In genomic region chr5:181207214-181207959, GRCh38 we compare ENCODE assay signal across 8 cellular contexts. TPM values are rescaled to one million over a fixed set of nuclear protein-coding genes. Genes with fewer than 3 reads are reported as not detected.
DNase-seq lines count a peak whose midpoint lies in the region; ATAC-seq and TF ChIP-seq lines count a peak whose summit lies in the region.

No MANE protein-coding gene starts in this region.

- no peak for TF ChIP-seq CTCF in GM13977 (IDR thresholded peaks at IDR 0.05; ENCODE audit: extremely low read depth, insufficient read depth, missing control alignments)
- no peak for TF ChIP-seq CTCF in HL-60 (IDR thresholded peaks at IDR 0.05; ENCODE audit: insufficient read depth, low read length)

- H3K27ac ChIP-seq in HL-60 (replicated peaks): peak overlapping the region; percentile 43
- H3K27ac ChIP-seq in epithelial cell of prostate: peak overlapping the region; percentile 83
- H3K27ac ChIP-seq in subcutaneous abdominal adipose tissue (ENCODE audit: low read depth, low read length): peak overlapping the region; percentile 67
- no peak overlapping the region for H3K27ac ChIP-seq in caudate nucleus (ENCODE audit: low read depth, low read length)

- peaks cover 3 to 45% (median 35%) of the 10 kb centered on the region in 5 donors for H3K4me1 ChIP-seq in subcutaneous abdominal adipose tissue (ENCODE audit: control insufficient read depth in 5 of 5, insufficient read depth in 5 of 5, low read length in 5 of 5)

- peaks cover 12% of the 10 kb centered on the region for H3K36me3 Mint-ChIP-seq in activated CD4-positive, alpha-beta memory T cell treated with anti-CD3 and anti-CD28 coated beads for 36 hours
- H3K36me3 Mint-ChIP-seq in naive thymus-derived CD8-positive, alpha-beta T cell: peaks cover 0 to 7% (median 2%) of the 10 kb centered on the region in 3 donors

- H3K4me3 ChIP-seq in HL-60 (replicated peaks; ENCODE audit: insufficient read depth, low read length) (peak overlapping the region; percentile 50), subcutaneous abdominal adipose tissue (ENCODE audit: low read depth in 1 of 5, low read length in 5 of 5) (peak overlapping the region; percentile 69 to 83 (median 72))

- peaks cover 17% of the 10 kb centered on the region for H3K27me3 Mint-ChIP-seq in activated CD4-positive, alpha-beta memory T cell treated with anti-CD3 and anti-CD28 coated beads for 36 hours
- peaks cover 4 to 20% (median 11%) of the 10 kb centered on the region in 5 donors for H3K27me3 Mint-ChIP-seq in naive thymus-derived CD8-positive, alpha-beta T cell

- in situ Hi-C loops in GM13977 (cut with MboI; ENCODE audit: low pct_unique_long_range_greater_than_20kb, low sequenced_read_pairs, unreplicated experiment): no loop called here

- peaks cover 0 to 4% (median 0%) of the 10 kb centered on the region in 5 donors for H3K9me3 ChIP-seq in subcutaneous abdominal adipose tissue (ENCODE audit: control insufficient read depth in 5 of 5, low read length in 5 of 5)

- peak overlapping the region; percentile 93 for H3K27ac Mint-ChIP-seq in activated CD4-positive, alpha-beta memory T cell treated with anti-CD3 and anti-CD28 coated beads for 36 hours
- H3K27ac Mint-ChIP-seq in naive thymus-derived CD8-positive, alpha-beta T cell: peak overlapping the region; percentile 90 to 100 (median 92)

- CTCF ChIA-PET in activated CD4-positive, alpha-beta memory T cell treated with anti-CD3 and anti-CD28 coated beads for 36 hours (lab: Charles Lee): interaction anchor here (0.9 to 4.1 kb wide), 12 partner anchors 8 to 381 kb away, joined by 3 to 32 read pairs (median 7); partner anchors contain the start of gene TRIM52

- H3K36me3 ChIP-seq in subcutaneous abdominal adipose tissue (ENCODE audit: control insufficient read depth in 5 of 5, insufficient read depth in 5 of 5, low read length in 5 of 5): no peaks in the 10 kb centered on the region

- ATAC-seq in naive thymus-derived CD8-positive, alpha-beta T cell: peak; percentile 59 to 74

- POLR2A ChIA-PET in activated CD4-positive, alpha-beta memory T cell treated with anti-CD3 and anti-CD28 coated beads for 36 hours (lab: Charles Lee): interaction anchor here (0.7 to 4.3 kb wide), 11 partner anchors 9 to 53 kb away, joined by 3 to 37 read pairs (median 11); partner anchors contain the start of genes TRIM41 and TRIM52
- POLR2A ChIA-PET in naive thymus-derived CD8-positive, alpha-beta T cell (lab: Charles Lee): interaction anchor here (0.6 to 7.8 kb wide), 16 partner anchors 10 to 397 kb away, joined by 3 to 281 read pairs (median 8); partner anchors contain the start of genes RACK1, TRIM41 and TRIM52

- peak overlapping the region; percentile 86 for H3K4me3 Mint-ChIP-seq in activated CD4-positive, alpha-beta memory T cell treated with anti-CD3 and anti-CD28 coated beads for 36 hours
- peak overlapping the region; percentile 87 to 98 (median 93) for H3K4me3 Mint-ChIP-seq in naive thymus-derived CD8-positive, alpha-beta T cell

- intact Hi-C loops in activated CD4-positive, alpha-beta memory T cell treated with anti-CD3 and anti-CD28 coated beads for 36 hours (cut with micrococcal nuclease): loop anchor here (1.0 to 5.0 kb wide), 5 partner anchors 11 to 47 kb away; partner anchors contain the start of gene RACK1

- no peaks in the 10 kb centered on the region for H3K9me3 Mint-ChIP-seq in activated CD4-positive, alpha-beta memory T cell treated with anti-CD3 and anti-CD28 coated beads for 36 hours
- H3K9me3 Mint-ChIP-seq in naive thymus-derived CD8-positive, alpha-beta T cell: peaks cover 0 to 10% (median 0%) of the 10 kb centered on the region in 9 donors

- H3K9ac ChIP-seq in subcutaneous abdominal adipose tissue (ENCODE audit: low read length in 5 of 5): peak overlapping the region in 3 of 5 donors; percentile 30 to 65 (median 46)

- peaks cover 27% of the 10 kb centered on the region for H3K4me1 Mint-ChIP-seq in activated CD4-positive, alpha-beta memory T cell treated with anti-CD3 and anti-CD28 coated beads for 36 hours (ENCODE audit: low read depth)
- H3K4me1 Mint-ChIP-seq in naive thymus-derived CD8-positive, alpha-beta T cell: peaks cover 27 to 58% (median 34%) of the 10 kb centered on the region in 4 donors

- DNase-seq in GM13977 (ENCODE audit: low spot score) (peak; percentile 73), HL-60 (ENCODE audit: low read depth in 1 of 2, low spot score in 1 of 2) (peak; percentile 64 to 85), epithelial cell of prostate (ENCODE audit: low read depth, low spot score) (no peak), NOMO-1 (lab: John Stamatoyannopoulos, UW; ENCODE audit: unreplicated experiment in 2 of 2) (no peak), caudate nucleus (lab: John Stamatoyannopoulos, UW) (no peak)
- peak; percentile 90 for DNase-seq in activated CD4-positive, alpha-beta memory T cell treated with anti-CD3 and anti-CD28 coated beads for 36 hours
- DNase-seq in naive thymus-derived CD8-positive, alpha-beta T cell: peak in 9 of 10 donors; percentile 54 to 88 (median 78)

- peaks cover 13% of the 10 kb centered on the region for H3K27me3 ChIP-seq in HL-60 (ENCODE audit: insufficient read depth, poor library complexity, severe bottlenecking)
- H3K27me3 ChIP-seq in subcutaneous abdominal adipose tissue (ENCODE audit: control insufficient read depth in 5 of 5, insufficient read depth in 4 of 5, low read length in 5 of 5): no peaks in the 10 kb centered on the region

RNA-seq across cellular contexts. Expression of gene TRIM7, which starts 2.4 kb away (rescaled TPM):
- 1 to 10 TPM; 2.9 to 3.5 TPM for total RNA-seq in activated CD4-positive, alpha-beta memory T cell treated with anti-CD3 and anti-CD28 coated beads for 36 hours
- 1 to 10 TPM; 3.7 to 4.2 TPM for total RNA-seq in naive thymus-derived CD8-positive, alpha-beta T cell
- polyA plus RNA-seq in naive thymus-derived CD8-positive, alpha-beta T cell: under 1 TPM in 1 of 3 donors, not detected in 2; 0.40 TPM

RNA-seq across cellular contexts. Expression of gene TRIM41, which starts 15.7 kb away (rescaled TPM):
- total RNA-seq in activated CD4-positive, alpha-beta memory T cell treated with anti-CD3 and anti-CD28 coated beads for 36 hours: 10 to 100 TPM; 35.3 to 36.4 TPM
- 10 to 100 TPM; 33.3 to 40.7 TPM for total RNA-seq in naive thymus-derived CD8-positive, alpha-beta T cell
- polyA plus RNA-seq in naive thymus-derived CD8-positive, alpha-beta T cell: 1 to 10 TPM; 1.1 to 2.6 (median 1.6) TPM

RNA-seq across cellular contexts. Expression of gene RACK1, which starts 36.3 kb away (rescaled TPM):
- 1,000 to 10,000 TPM; 2,635 to 2,697 TPM for total RNA-seq in activated CD4-positive, alpha-beta memory T cell treated with anti-CD3 and anti-CD28 coated beads for 36 hours
- 1,000 to 10,000 TPM; 2,236 to 2,371 TPM for total RNA-seq in naive thymus-derived CD8-positive, alpha-beta T cell
- polyA plus RNA-seq in naive thymus-derived CD8-positive, alpha-beta T cell: 1,000 to 10,000 TPM; 2,449 to 2,566 (median 2,565) TPM

RNA-seq across cellular contexts. Expression of gene TRIM52, which starts 53.6 kb away (rescaled TPM):
- total RNA-seq in activated CD4-positive, alpha-beta memory T cell treated with anti-CD3 and anti-CD28 coated beads for 36 hours: 10 to 100 TPM; 10.9 to 11.7 TPM
- total RNA-seq in naive thymus-derived CD8-positive, alpha-beta T cell: 10 to 100 TPM; 62.7 to 64.2 TPM
- 10 to 100 TPM; 23.6 to 36.3 (median 32.8) TPM for polyA plus RNA-seq in naive thymus-derived CD8-positive, alpha-beta T cell

Comparison
In these comparisons a context has a peak if more than half of its experiments do, and no peak if none do; other contexts are left out.
1. DNase-seq: peak in GM13977 (single experiment), HL-60 (2 of 2), activated CD4-positive, alpha-beta memory T cell treated with anti-CD3 and anti-CD28 coated beads for 36 hours (single experiment) and naive thymus-derived CD8-positive, alpha-beta T cell (9 of 10); none in epithelial cell of prostate (single experiment), NOMO-1 (0 of 2) and caudate nucleus (0 of 61).